ENCODE assay signal across 10 cellular contexts in the genomic region with DNA sequence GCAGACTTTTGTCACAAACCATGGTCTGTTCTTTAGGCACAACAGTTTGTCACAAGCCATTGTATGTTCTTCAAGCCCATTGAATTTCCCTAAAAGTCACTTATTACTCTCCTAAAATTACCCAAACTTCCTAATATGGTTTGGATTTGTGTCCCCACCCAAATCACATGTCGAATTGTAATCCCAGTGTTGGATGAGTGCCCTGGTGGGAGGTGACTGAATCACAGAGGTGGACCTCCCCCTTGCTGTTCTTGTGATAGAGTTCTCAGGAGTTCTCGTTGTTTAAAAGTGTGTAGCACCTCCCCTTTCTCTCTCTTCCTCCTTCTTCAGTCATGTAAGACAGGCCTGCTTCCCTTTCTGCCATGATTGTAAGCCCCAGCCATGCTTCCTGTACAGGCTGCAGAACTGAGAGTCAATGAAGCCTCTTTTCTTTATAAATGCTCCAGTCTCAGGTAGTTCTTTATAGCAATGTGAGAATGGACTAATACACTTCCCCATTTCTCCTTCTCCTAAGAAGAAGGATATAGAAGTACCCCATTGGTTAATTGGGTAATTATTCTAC. TPM values are rescaled to one million over a fixed set of nuclear protein-coding genes. Genes with fewer than 3 reads are reported as not detected.
A peak's percentile ranks its signal among the peaks of the same experiment; 100 is the strongest.
DNase-seq lines count a peak whose midpoint lies in the region; ATAC-seq, FAIRE-seq and TF ChIP-seq lines count a peak whose summit lies in the region.
"Had no signal": no experiment of that assay in that cellular context is flagged by ENCODE, and none has a peak within 500 bp of the region (broad histone marks: within the 10 kb centered on the region; RNA-seq: fewer than 3 reads in every experiment).

No MANE protein-coding gene starts in this region.

- TF ChIP-seq POLR2A in spleen (IDR thresholded peaks at IDR 0.05): no peak

- H3K27me3 ChIP-seq in spleen (replicated peaks in 1 of 7): no peaks in the 10 kb centered on the region
- H3K27me3 ChIP-seq: ovary had no signal

- H3K27ac ChIP-seq in spleen: peak overlapping the region in 7 of 8 donors; percentile 13 to 71 (median 47)
- H3K27ac ChIP-seq: ovary had no signal

- H3K4me3 ChIP-seq in spleen: no peak overlapping the region
- H3K4me3 ChIP-seq: ovary had no signal

- no peaks in the 10 kb centered on the region for H3K36me3 ChIP-seq in spleen
- H3K36me3 ChIP-seq: ovary had no signal

- 33 to 48% (median 40%) methylated on average over 2 of the region's 2 CpGs for WGBS in spleen, 5 donors

- no peak for TF ChIP-seq CTCF in spleen (IDR thresholded peaks at IDR 0.05 in 8 of 11, conservative IDR thresholded peaks at IDR 0.05 in 3 of 11)

- H3K4me1 ChIP-seq in spleen: peaks cover 0 to 16% (median 7%) of the 10 kb centered on the region in 6 donors

- peak; percentile 94 for ATAC-seq in HG02852 (IDR thresholded peaks at IDR 0.05; ENCODE audit: unreplicated experiment)

- peak; percentile 23 for FAIRE-seq in GM19239 (lab: Jason Lieb, UNC)
- FAIRE-seq: astrocyte had no signal

- DNase-seq in GM19239 (ENCODE audit: insufficient read length, low spot score): no peak
- DNase-seq in MV-4-11 (lab: John Stamatoyannopoulos, UW): peak; percentile 87
- no peak for DNase-seq in spleen
- DNase-seq in NCI-H2081 (lab: John Stamatoyannopoulos, UW): no peak
- no peak for DNase-seq in NCI-H2029 treated with DMSO at 0.1 percent for 48 hours (lab: John Stamatoyannopoulos, UW)
- no peak for DNase-seq in NCI-H1417 treated with DMSO at 0.1 percent for 48 hours (lab: John Stamatoyannopoulos, UW)
- DNase-seq: NCI-H2171, ovary had no signal

- intact Hi-C loops in spleen (cut with DNase I; ENCODE audit: low total_unique reads): no loop called here

- no peaks in the 10 kb centered on the region for H3K9me3 ChIP-seq in spleen
- H3K9me3 ChIP-seq: ovary had no signal

RNA-seq across cellular contexts. Expression of a gene that starts 11.2 kb away (rescaled TPM):
- total RNA-seq in spleen: 100 to 1,000 TPM in 5 of 7 donors, 10 to 100 TPM in 2; 86.6 to 193 (median 138) TPM
- polyA plus RNA-seq in spleen: 100 to 1,000 TPM; 187 to 202 (median 201) TPM
